In genomic region chr6:137806914-137807682, GRCh38 we compare ENCODE assay signal across 1 cellular context.
TF ChIP-seq lines count a peak whose summit lies in the region.

No MANE protein-coding gene starts in this region.

TF ChIP-seq in K562, 482 proteins besides CTCF, POLR2A, EP300 and RAD21:
- TF ChIP-seq CHAMP1 (IDR thresholded peaks at IDR 0.05): peak; percentile 77
- TF ChIP-seq CXXC5 (CRISPR knock-in tag; IDR thresholded peaks at IDR 0.05): no peak
- no peak for TF ChIP-seq CBFA2T3 (IDR thresholded peaks at IDR 0.05)
TF ChIP-seq in K562: peak in this region for 1.
